ENCODE assay signal across 1 cellular context in genomic region chr11:61571869-61572268, GRCh38.
TF ChIP-seq lines count a peak whose summit lies in the region.

No MANE protein-coding gene starts in this region.

TF ChIP-seq in HepG2, 621 proteins besides CTCF, POLR2A, EP300 and RAD21:
- TF ChIP-seq NR2F6 (IDR thresholded peaks at IDR 0.05): no peak
- no peak for TF ChIP-seq NR2F6 (CRISPR knock-in tag; IDR thresholded peaks at IDR 0.05)
- no peak for TF ChIP-seq ELK4 (CRISPR knock-in tag; IDR thresholded peaks at IDR 0.05; ENCODE audit: borderline replicate concordance)
- TF ChIP-seq MXD3 (CRISPR knock-in tag; IDR thresholded peaks at IDR 0.05): no peak
- TF ChIP-seq ZNF556 (CRISPR knock-in tag; IDR thresholded peaks at IDR 0.05; ENCODE audit: borderline replicate concordance): no peak
- TF ChIP-seq ZNF879 (CRISPR knock-in tag; IDR thresholded peaks at IDR 0.05): no peak
- no peak for TF ChIP-seq JDP2 (CRISPR knock-in tag; IDR thresholded peaks at IDR 0.05; ENCODE audit: borderline replicate concordance)
- TF ChIP-seq U2AF2 (IDR thresholded peaks at IDR 0.05; ENCODE audit: low read depth, low read length): no peak
- TF ChIP-seq ZNF513 (CRISPR knock-in tag; conservative IDR thresholded peaks at IDR 0.05): no peak
- TF ChIP-seq ZNF33A (CRISPR knock-in tag; IDR thresholded peaks at IDR 0.05; ENCODE audit: borderline replicate concordance): no peak
- no peak for TF ChIP-seq SMAD3 (CRISPR knock-in tag; IDR thresholded peaks at IDR 0.05)
- TF ChIP-seq IKZF5 (CRISPR knock-in tag; IDR thresholded peaks at IDR 0.05): no peak
- TF ChIP-seq RFX1 (IDR thresholded peaks at IDR 0.05): no peak
- no peak for TF ChIP-seq SRSF1 (optimal IDR thresholded peaks at IDR 0.05; ENCODE audit: low read depth, low read length)
- TF ChIP-seq ZBTB46 (CRISPR knock-in tag; IDR thresholded peaks at IDR 0.05; ENCODE audit: borderline replicate concordance): no peak
- no peak for TF ChIP-seq ZHX1 (CRISPR knock-in tag; IDR thresholded peaks at IDR 0.05; ENCODE audit: low read depth)
